1 cellular context compared by ENCODE assay signal in the genomic region with DNA sequence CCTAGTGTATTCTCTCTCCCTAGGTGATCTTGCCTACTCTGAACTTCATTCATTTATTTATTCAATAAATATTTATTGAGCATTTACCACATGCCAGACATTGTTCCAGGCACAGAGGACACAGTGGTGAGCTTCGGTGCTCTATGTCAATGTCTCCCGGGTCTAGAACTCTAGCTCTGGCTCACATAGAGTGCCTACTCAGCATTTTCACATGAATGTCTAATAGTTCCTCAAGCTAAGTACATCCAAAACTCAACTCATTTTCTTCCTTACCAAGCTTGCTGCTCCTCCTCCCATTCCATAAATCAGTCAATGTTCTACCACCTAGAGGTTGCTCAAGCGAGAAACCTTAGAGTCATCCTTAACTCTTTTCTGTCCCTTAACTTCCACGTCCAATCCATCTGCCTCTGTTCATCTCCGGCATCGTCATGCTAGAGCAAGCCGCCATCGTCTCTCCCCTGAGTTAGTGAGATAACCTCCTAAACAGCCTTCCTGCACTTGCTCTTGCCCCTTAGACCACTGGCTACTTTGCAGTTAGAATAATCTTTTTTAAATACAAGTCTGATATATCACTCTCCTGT.
TF ChIP-seq lines count a peak whose summit lies in the region.

No MANE protein-coding gene starts in this region.

TF ChIP-seq in K562, 482 proteins besides CTCF, POLR2A, EP300 and RAD21 (continued from another document and continues in another):
- TF ChIP-seq SREBF2 (CRISPR knock-in tag; IDR thresholded peaks at IDR 0.05), result no peak
- TF ChIP-seq, protein P1, sequence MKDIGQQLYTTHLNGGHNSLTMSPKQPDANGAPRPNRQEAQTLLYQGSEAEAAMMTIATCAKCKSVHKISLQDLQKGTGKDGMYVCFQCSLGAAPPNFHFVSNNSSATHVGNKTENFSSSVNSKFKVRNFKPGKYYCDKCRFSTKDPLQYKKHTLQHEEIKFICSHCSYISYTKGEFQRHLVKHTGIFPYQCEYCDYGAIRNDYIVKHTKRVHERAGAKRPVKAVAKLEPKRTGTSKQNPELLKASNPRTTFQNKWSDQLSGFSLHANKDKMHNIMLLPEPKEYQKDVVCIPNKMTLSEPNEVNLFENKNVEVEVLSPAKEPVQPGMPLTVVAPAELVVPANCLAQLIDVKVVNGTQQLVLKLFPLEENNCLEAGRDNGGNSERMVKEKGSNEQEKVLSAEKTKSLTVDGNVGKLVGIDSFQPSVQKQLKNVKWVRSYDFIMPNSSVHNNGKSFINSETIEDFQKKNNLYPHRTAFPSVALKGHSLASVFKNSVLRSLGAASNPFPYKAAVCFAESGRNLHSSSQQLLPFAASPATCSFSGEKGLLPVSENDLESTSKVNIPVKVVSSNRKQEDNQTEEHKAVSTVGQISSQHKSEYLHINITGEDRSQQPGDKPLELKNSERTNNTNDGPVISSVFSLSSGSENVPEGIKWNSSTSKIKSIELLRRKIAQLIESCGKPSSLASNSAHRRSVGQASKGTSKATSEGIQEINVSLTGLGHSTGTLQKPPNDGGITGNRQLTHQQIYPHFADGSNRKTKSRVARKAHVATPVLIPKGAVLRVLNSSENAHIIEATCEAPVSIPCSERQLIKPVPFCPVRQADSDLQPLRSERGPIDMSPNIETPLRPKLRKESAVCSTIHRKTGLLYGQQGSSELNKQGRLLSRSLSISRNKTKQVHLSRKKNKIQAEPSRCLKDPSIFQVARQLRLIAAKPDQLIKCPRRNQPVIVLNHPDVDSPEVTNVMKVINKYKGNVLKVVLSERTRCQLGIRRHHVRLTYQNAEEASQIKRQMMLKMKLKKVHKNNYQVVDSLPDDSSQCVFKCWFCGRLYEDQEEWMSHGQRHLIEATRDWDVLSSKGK (CRISPR knock-in tag; IDR thresholded peaks at IDR 0.05), result no peak
- TF ChIP-seq FOXJ2 (tag; IDR thresholded peaks at IDR 0.05), result no peak
- no peak for TF ChIP-seq SMARCB1 (IDR thresholded peaks at IDR 0.05; ENCODE audit: insufficient read length, low read depth)
- TF ChIP-seq TEAD2 (tag; IDR thresholded peaks at IDR 0.05), result no peak
- no peak for TF ChIP-seq RUNX1 (IDR thresholded peaks at IDR 0.05; ENCODE audit: low read depth)
- peak in 1 of 3 experiments; percentile 56 for TF ChIP-seq YY1 (IDR thresholded peaks at IDR 0.05; ENCODE audit: borderline replicate concordance in 1 of 3, control insufficient read depth in 1 of 3, extremely low read depth in 1 of 3, insufficient read depth in 3 of 3, insufficient read length in 1 of 3, insufficient replicate concordance in 2 of 3, low read depth in 1 of 3, low read length in 2 of 3)
- TF ChIP-seq, protein P2, sequence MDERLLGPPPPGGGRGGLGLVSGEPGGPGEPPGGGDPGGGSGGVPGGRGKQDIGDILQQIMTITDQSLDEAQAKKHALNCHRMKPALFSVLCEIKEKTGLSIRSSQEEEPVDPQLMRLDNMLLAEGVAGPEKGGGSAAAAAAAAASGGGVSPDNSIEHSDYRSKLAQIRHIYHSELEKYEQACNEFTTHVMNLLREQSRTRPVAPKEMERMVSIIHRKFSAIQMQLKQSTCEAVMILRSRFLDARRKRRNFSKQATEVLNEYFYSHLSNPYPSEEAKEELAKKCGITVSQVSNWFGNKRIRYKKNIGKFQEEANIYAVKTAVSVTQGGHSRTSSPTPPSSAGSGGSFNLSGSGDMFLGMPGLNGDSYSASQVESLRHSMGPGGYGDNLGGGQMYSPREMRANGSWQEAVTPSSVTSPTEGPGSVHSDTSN (CRISPR knock-in tag; IDR thresholded peaks at IDR 0.05; ENCODE audit: low read depth), result no peak
- TF ChIP-seq, protein P2 (tag; conservative IDR thresholded peaks at IDR 0.05; ENCODE audit: low read depth), result peak; percentile 97
- TF ChIP-seq BRD9 (IDR thresholded peaks at IDR 0.05; ENCODE audit: low read depth, partially characterized antibody), result no peak
- TF ChIP-seq NR4A1 (CRISPR knock-in tag; IDR thresholded peaks at IDR 0.05), result no peak
- TF ChIP-seq NR4A1 (tag; IDR thresholded peaks at IDR 0.05), result no peak
- TF ChIP-seq ZNF764 (CRISPR knock-in tag; IDR thresholded peaks at IDR 0.05; ENCODE audit: low read depth), result no peak
- TF ChIP-seq MAFK (IDR thresholded peaks at IDR 0.05; ENCODE audit: low read length), result peak; percentile 98
- no peak for TF ChIP-seq E2F3 (CRISPR knock-in tag; IDR thresholded peaks at IDR 0.05)
- peak; percentile 37; the same call in 1 of the 2 replicates for TF ChIP-seq NFE2 (IDR thresholded peaks at IDR 0.05; ENCODE audit: low read depth)
- TF ChIP-seq BHLHE40 (IDR thresholded peaks at IDR 0.05; ENCODE audit: low read length), result no peak
- TF ChIP-seq, protein P3, sequence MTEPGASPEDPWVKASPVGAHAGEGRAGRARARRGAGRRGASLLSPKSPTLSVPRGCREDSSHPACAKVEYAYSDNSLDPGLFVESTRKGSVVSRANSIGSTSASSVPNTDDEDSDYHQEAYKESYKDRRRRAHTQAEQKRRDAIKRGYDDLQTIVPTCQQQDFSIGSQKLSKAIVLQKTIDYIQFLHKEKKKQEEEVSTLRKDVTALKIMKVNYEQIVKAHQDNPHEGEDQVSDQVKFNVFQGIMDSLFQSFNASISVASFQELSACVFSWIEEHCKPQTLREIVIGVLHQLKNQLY (CRISPR knock-in tag; conservative IDR thresholded peaks at IDR 0.05), result no peak
- TF ChIP-seq, protein P4, sequence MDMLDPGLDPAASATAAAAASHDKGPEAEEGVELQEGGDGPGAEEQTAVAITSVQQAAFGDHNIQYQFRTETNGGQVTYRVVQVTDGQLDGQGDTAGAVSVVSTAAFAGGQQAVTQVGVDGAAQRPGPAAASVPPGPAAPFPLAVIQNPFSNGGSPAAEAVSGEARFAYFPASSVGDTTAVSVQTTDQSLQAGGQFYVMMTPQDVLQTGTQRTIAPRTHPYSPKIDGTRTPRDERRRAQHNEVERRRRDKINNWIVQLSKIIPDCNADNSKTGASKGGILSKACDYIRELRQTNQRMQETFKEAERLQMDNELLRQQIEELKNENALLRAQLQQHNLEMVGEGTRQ (CRISPR knock-in tag; IDR thresholded peaks at IDR 0.05), result no peak
- TF ChIP-seq ZFP36 (IDR thresholded peaks at IDR 0.05; ENCODE audit: low read depth, low read length, partially characterized antibody), result peak; percentile 56
- TF ChIP-seq WHSC1 (IDR thresholded peaks at IDR 0.05; ENCODE audit: low read length), result no peak
- TF ChIP-seq, protein P5, sequence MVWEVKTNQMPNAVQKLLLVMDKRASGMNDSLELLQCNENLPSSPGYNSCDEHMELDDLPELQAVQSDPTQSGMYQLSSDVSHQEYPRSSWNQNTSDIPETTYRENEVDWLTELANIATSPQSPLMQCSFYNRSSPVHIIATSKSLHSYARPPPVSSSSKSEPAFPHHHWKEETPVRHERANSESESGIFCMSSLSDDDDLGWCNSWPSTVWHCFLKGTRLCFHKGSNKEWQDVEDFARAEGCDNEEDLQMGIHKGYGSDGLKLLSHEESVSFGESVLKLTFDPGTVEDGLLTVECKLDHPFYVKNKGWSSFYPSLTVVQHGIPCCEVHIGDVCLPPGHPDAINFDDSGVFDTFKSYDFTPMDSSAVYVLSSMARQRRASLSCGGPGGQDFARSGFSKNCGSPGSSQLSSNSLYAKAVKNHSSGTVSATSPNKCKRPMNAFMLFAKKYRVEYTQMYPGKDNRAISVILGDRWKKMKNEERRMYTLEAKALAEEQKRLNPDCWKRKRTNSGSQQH (CRISPR knock-in tag; IDR thresholded peaks at IDR 0.05), result no peak
- TF ChIP-seq, protein P6, sequence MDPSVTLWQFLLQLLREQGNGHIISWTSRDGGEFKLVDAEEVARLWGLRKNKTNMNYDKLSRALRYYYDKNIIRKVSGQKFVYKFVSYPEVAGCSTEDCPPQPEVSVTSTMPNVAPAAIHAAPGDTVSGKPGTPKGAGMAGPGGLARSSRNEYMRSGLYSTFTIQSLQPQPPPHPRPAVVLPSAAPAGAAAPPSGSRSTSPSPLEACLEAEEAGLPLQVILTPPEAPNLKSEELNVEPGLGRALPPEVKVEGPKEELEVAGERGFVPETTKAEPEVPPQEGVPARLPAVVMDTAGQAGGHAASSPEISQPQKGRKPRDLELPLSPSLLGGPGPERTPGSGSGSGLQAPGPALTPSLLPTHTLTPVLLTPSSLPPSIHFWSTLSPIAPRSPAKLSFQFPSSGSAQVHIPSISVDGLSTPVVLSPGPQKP (CRISPR knock-in tag; IDR thresholded peaks at IDR 0.05), result no peak
- TF ChIP-seq ZFP1 (CRISPR knock-in tag; IDR thresholded peaks at IDR 0.05), result no peak
- TF ChIP-seq CREBBP (IDR thresholded peaks at IDR 0.05; ENCODE audit: low read depth, low read length), result no peak
- TF ChIP-seq EHMT2 (IDR thresholded peaks at IDR 0.05), result peak; percentile 60
- TF ChIP-seq MEIS2 (IDR thresholded peaks at IDR 0.05; ENCODE audit: partially characterized antibody), result peak; percentile 92
- TF ChIP-seq ZC3H11A (IDR thresholded peaks at IDR 0.05; ENCODE audit: low read depth, low read length), result no peak
- no peak for TF ChIP-seq ZNF717 (CRISPR knock-in tag; IDR thresholded peaks at IDR 0.05)
- TF ChIP-seq NR2F6 (CRISPR knock-in tag; IDR thresholded peaks at IDR 0.05), result no peak
- peak; percentile 98 for TF ChIP-seq ZNF316 (IDR thresholded peaks at IDR 0.05)
- no peak for TF ChIP-seq TAL1 (IDR thresholded peaks at IDR 0.05)
- TF ChIP-seq, protein P7, sequence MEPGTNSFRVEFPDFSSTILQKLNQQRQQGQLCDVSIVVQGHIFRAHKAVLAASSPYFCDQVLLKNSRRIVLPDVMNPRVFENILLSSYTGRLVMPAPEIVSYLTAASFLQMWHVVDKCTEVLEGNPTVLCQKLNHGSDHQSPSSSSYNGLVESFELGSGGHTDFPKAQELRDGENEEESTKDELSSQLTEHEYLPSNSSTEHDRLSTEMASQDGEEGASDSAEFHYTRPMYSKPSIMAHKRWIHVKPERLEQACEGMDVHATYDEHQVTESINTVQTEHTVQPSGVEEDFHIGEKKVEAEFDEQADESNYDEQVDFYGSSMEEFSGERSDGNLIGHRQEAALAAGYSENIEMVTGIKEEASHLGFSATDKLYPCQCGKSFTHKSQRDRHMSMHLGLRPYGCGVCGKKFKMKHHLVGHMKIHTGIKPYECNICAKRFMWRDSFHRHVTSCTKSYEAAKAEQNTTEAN (CRISPR knock-in tag; IDR thresholded peaks at IDR 0.05), result no peak
- TF ChIP-seq, protein P8, sequence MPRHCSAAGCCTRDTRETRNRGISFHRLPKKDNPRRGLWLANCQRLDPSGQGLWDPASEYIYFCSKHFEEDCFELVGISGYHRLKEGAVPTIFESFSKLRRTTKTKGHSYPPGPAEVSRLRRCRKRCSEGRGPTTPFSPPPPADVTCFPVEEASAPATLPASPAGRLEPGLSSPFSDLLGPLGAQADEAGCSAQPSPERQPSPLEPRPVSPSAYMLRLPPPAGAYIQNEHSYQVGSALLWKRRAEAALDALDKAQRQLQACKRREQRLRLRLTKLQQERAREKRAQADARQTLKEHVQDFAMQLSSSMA (CRISPR knock-in tag; IDR thresholded peaks at IDR 0.05), result no peak
- TF ChIP-seq FOXA1 (IDR thresholded peaks at IDR 0.05; ENCODE audit: borderline replicate concordance), result no peak
- no peak for TF ChIP-seq PTBP1 (IDR thresholded peaks at IDR 0.05; ENCODE audit: low read depth, low read length)
- TF ChIP-seq ZNF347 (CRISPR knock-in tag; IDR thresholded peaks at IDR 0.05; ENCODE audit: low read depth), result no peak
- no peak for TF ChIP-seq CBX1 (IDR thresholded peaks at IDR 0.05; ENCODE audit: low read depth)
- no peak for TF ChIP-seq ZNF133 (CRISPR knock-in tag; IDR thresholded peaks at IDR 0.05)
- TF ChIP-seq, protein P9, sequence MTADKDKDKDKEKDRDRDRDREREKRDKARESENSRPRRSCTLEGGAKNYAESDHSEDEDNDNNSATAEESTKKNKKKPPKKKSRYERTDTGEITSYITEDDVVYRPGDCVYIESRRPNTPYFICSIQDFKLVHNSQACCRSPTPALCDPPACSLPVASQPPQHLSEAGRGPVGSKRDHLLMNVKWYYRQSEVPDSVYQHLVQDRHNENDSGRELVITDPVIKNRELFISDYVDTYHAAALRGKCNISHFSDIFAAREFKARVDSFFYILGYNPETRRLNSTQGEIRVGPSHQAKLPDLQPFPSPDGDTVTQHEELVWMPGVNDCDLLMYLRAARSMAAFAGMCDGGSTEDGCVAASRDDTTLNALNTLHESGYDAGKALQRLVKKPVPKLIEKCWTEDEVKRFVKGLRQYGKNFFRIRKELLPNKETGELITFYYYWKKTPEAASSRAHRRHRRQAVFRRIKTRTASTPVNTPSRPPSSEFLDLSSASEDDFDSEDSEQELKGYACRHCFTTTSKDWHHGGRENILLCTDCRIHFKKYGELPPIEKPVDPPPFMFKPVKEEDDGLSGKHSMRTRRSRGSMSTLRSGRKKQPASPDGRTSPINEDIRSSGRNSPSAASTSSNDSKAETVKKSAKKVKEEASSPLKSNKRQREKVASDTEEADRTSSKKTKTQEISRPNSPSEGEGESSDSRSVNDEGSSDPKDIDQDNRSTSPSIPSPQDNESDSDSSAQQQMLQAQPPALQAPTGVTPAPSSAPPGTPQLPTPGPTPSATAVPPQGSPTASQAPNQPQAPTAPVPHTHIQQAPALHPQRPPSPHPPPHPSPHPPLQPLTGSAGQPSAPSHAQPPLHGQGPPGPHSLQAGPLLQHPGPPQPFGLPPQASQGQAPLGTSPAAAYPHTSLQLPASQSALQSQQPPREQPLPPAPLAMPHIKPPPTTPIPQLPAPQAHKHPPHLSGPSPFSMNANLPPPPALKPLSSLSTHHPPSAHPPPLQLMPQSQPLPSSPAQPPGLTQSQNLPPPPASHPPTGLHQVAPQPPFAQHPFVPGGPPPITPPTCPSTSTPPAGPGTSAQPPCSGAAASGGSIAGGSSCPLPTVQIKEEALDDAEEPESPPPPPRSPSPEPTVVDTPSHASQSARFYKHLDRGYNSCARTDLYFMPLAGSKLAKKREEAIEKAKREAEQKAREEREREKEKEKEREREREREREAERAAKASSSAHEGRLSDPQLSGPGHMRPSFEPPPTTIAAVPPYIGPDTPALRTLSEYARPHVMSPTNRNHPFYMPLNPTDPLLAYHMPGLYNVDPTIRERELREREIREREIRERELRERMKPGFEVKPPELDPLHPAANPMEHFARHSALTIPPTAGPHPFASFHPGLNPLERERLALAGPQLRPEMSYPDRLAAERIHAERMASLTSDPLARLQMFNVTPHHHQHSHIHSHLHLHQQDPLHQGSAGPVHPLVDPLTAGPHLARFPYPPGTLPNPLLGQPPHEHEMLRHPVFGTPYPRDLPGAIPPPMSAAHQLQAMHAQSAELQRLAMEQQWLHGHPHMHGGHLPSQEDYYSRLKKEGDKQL (CRISPR knock-in tag; IDR thresholded peaks at IDR 0.05; ENCODE audit: borderline replicate concordance), result no peak
- no peak for TF ChIP-seq NEUROD1 (IDR thresholded peaks at IDR 0.05; ENCODE audit: borderline replicate concordance, low read depth, low read length, partially characterized antibody)
- TF ChIP-seq, protein P10, sequence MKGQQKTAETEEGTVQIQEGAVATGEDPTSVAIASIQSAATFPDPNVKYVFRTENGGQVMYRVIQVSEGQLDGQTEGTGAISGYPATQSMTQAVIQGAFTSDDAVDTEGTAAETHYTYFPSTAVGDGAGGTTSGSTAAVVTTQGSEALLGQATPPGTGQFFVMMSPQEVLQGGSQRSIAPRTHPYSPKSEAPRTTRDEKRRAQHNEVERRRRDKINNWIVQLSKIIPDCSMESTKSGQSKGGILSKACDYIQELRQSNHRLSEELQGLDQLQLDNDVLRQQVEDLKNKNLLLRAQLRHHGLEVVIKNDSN (CRISPR knock-in tag; IDR thresholded peaks at IDR 0.05), result no peak
